31 cellular contexts compared by ENCODE assay signal in genomic region chr6:106857771-106858652, GRCh38.
DNase-seq lines count a peak whose midpoint lies in the region; ATAC-seq, FAIRE-seq and TF ChIP-seq lines count a peak whose summit lies in the region.
"Had no signal": no experiment of that assay in that cellular context is flagged by ENCODE, and none has a peak within 500 bp of the region (broad histone marks: within the 10 kb centered on the region; RNA-seq: fewer than 3 reads in every experiment).

No MANE protein-coding gene starts in this region.

- dilution Hi-C loops in keratinocyte (cut with MboI; ENCODE audit: extremely low pct_ligation_motif_present, low sequenced_read_pairs): no loop called here

- H3K4me3 ChIP-seq in astrocyte (ENCODE audit: insufficient read depth, low read depth, low read length): no peak overlapping the region
- H3K4me3 ChIP-seq in keratinocyte (ENCODE audit: control insufficient read depth in 2 of 3, extremely low read depth in 1 of 3, insufficient read depth in 2 of 3, low read depth in 1 of 3, low read length in 3 of 3): no peak overlapping the region
- H3K4me3 ChIP-seq in smooth muscle cell: no peak overlapping the region
- H3K4me3 ChIP-seq in tibial artery: no peak overlapping the region
- H3K4me3 ChIP-seq: ascending aorta, gastrocnemius medialis had no signal

- intact Hi-C loops in tibial artery (cut with DNase I; ENCODE audit: low total_unique reads): no loop called here

- H3K4me2 ChIP-seq in astrocyte (ENCODE audit: low read length): no peak overlapping the region
- peak overlapping the region; percentile 28 for H3K4me2 ChIP-seq in keratinocyte (ENCODE audit: control insufficient read depth, extremely low read depth, insufficient read depth, low read depth, low read length)
- no peak overlapping the region for H3K4me2 ChIP-seq in smooth muscle cell

- WGBS in smooth muscle cell (ENCODE audit: low lambda C conversion rate): 68% methylated on average over 9 of the region's 9 CpGs

- H4K20me1 ChIP-seq in astrocyte (ENCODE audit: insufficient read depth, low read length): no peaks in the 10 kb centered on the region
- H4K20me1 ChIP-seq in keratinocyte (ENCODE audit: control insufficient read depth, extremely low read depth, insufficient read depth, low read length): no peaks in the 10 kb centered on the region
- H4K20me1 ChIP-seq in smooth muscle cell (ENCODE audit: low read depth): no peaks in the 10 kb centered on the region

- H3K27me3 Mint-ChIP-seq in astrocyte (ENCODE audit: low read depth, unreplicated experiment): peaks cover 4% of the 10 kb centered on the region
- H3K27me3 Mint-ChIP-seq: stimulated activated memory B cell treated with anti-CD40 and anti-IgM and Interleukin-4, amounts not matched to agents 10 μg/mL and 1 μg/mL and 100 μg/mL, for 72 hours had no signal

- H2AFZ ChIP-seq in astrocyte (ENCODE audit: low read depth, low read length) (no peak overlapping the region), keratinocyte (ENCODE audit: control insufficient read depth, low read length) (no peak overlapping the region), smooth muscle cell (ENCODE audit: low read depth) (no peak overlapping the region)

- TF ChIP-seq CTCF in astrocyte (IDR thresholded peaks at IDR 0.05; ENCODE audit: insufficient read depth, low read depth, low read length) (no peak), keratinocyte (optimal IDR thresholded peaks at IDR 0.05 in 1 of 3, IDR thresholded peaks at IDR 0.05 in 1 of 3, conservative IDR thresholded peaks at IDR 0.05 in 1 of 3; ENCODE audit: extremely low read depth in 1 of 3, insufficient read depth in 2 of 3, low read length in 3 of 3) (no peak), smooth muscle cell (IDR thresholded peaks at IDR 0.05; ENCODE audit: borderline replicate concordance, insufficient read depth, poor library complexity, severe bottlenecking) (no peak), tibial artery (IDR thresholded peaks at IDR 0.05) (no peak)

- peaks cover 7% of the 10 kb centered on the region for H3F3A ChIP-seq in smooth muscle cell (ENCODE audit: low read depth)

- DNase-seq in AG08396 (ENCODE audit: low spot score) (peak; percentile 1), astrocyte (ENCODE audit: low read depth) (no peak), keratinocyte (ENCODE audit: low read depth, low spot score) (no peak), smooth muscle cell (lab: John Stamatoyannopoulos, UW; ENCODE audit: unreplicated experiment) (no peak), tibial artery (no peak), foreskin melanocyte (no peak)
- DNase-seq in activated CD4-positive, alpha-beta T cell treated with anti-CD3 and anti-CD28 coated beads for 4 hours: no peak
- DNase-seq: activated CD4-positive, alpha-beta T cell treated with anti-CD3 and anti-CD28 coated beads, Interleukin-2, amount 50 U/mL, for 1 hour; activated CD8-positive, alpha-beta memory T cell treated with anti-CD3 and anti-CD28 coated beads, Interleukin-2, amount 10 ng/mL, durations not matched to agents 7 days and 5 days; activated T-cell treated with anti-CD3 and anti-CD28 coated beads, Interleukin-2, amount 50 U/mL, for 48 hours; CD8-positive, alpha-beta memory T cell; cortex of kidney; effector memory CD4-positive, alpha-beta T cell; gastrocnemius medialis; H9; KG1; left cardiac atrium; mesendoderm; naive B cell; NCI-H1092 treated with DMSO at 0.1 percent for 48 hours; NCI-H1694 treated with DMSO at 0.1 percent for 48 hours; NCI-H2171; nucleus accumbens; RPMI8226; substantia nigra; T-cell; WERI-Rb-1 had no signal

- H3K27ac ChIP-seq in astrocyte (ENCODE audit: low read depth, low read length) (no peak overlapping the region), keratinocyte (ENCODE audit: control insufficient read depth, insufficient read depth, low read length) (peak overlapping the region; percentile 10), smooth muscle cell (ENCODE audit: low read depth) (peak overlapping the region; percentile 86), tibial artery (no peak overlapping the region)
- H3K27ac ChIP-seq: ascending aorta, gastrocnemius medialis, WERI-Rb-1 had no signal

- H3K4me3 Mint-ChIP-seq in astrocyte (ENCODE audit: unreplicated experiment): no peak overlapping the region
- H3K4me3 Mint-ChIP-seq: activated CD8-positive, alpha-beta memory T cell treated with anti-CD3 and anti-CD28 coated beads, Interleukin-2, amount 10 ng/mL, durations not matched to agents 7 days and 5 days; CD8-positive, alpha-beta memory T cell; H9; naive B cell; stimulated activated memory B cell treated with anti-CD40 and anti-IgM and Interleukin-4, amounts not matched to agents 10 μg/mL and 1 μg/mL and 100 μg/mL, for 72 hours; T-cell had no signal

- H3K9me3 Mint-ChIP-seq in astrocyte (ENCODE audit: unreplicated experiment): peaks cover 19% of the 10 kb centered on the region

- H3K79me2 ChIP-seq in astrocyte (ENCODE audit: insufficient read depth, low read length) (no peaks in the 10 kb centered on the region), keratinocyte (ENCODE audit: control insufficient read depth, insufficient read depth, low read length) (no peaks in the 10 kb centered on the region), smooth muscle cell (ENCODE audit: low read depth) (no peaks in the 10 kb centered on the region)

- H3K36me3 ChIP-seq in astrocyte (ENCODE audit: insufficient read depth, low read length): no peaks in the 10 kb centered on the region
- H3K36me3 ChIP-seq in keratinocyte (ENCODE audit: control insufficient read depth in 2 of 2, extremely low read depth in 1 of 2, insufficient read depth in 2 of 2, low read length in 2 of 2): peaks cover 0 to 7% of the 10 kb centered on the region in 2 experiments
- no peaks in the 10 kb centered on the region for H3K36me3 ChIP-seq in smooth muscle cell (ENCODE audit: low read depth)
- H3K36me3 ChIP-seq in tibial artery: no peaks in the 10 kb centered on the region
- H3K36me3 ChIP-seq: ascending aorta, gastrocnemius medialis, WERI-Rb-1 had no signal

- no peaks in the 10 kb centered on the region for H3K9me1 ChIP-seq in keratinocyte (ENCODE audit: control insufficient read depth, extremely low read depth, insufficient read depth, low read length)

- peaks cover 8% of the 10 kb centered on the region for H3K4me1 ChIP-seq in astrocyte (ENCODE audit: insufficient read depth, low read length)
- peaks cover 15% of the 10 kb centered on the region for H3K4me1 ChIP-seq in keratinocyte (ENCODE audit: control insufficient read depth, extremely low read depth, insufficient read depth, low read length)
- no peaks in the 10 kb centered on the region for H3K4me1 ChIP-seq in smooth muscle cell (ENCODE audit: low read depth)
- no peaks in the 10 kb centered on the region for H3K4me1 ChIP-seq in tibial artery
- H3K4me1 ChIP-seq: ascending aorta, gastrocnemius medialis had no signal

- no peak for ATAC-seq in GM21447 (IDR thresholded peaks at IDR 0.05; ENCODE audit: unreplicated experiment)
- ATAC-seq: activated CD8-positive, alpha-beta memory T cell treated with anti-CD3 and anti-CD28 coated beads, Interleukin-2, amount 10 ng/mL, durations not matched to agents 7 days and 5 days; gastrocnemius medialis; stimulated activated memory B cell treated with anti-CD40 and anti-IgM and Interleukin-4, amounts not matched to agents 10 μg/mL and 1 μg/mL and 100 μg/mL, for 72 hours; T-cell had no signal

- FAIRE-seq in astrocyte (lab: Jason Lieb, UNC) (peak; percentile 29), keratinocyte (lab: Jason Lieb, UNC) (no peak)
- FAIRE-seq: GM19239 had no signal

- H3K9ac ChIP-seq in astrocyte (ENCODE audit: low read length): no peak overlapping the region
- H3K9ac ChIP-seq in keratinocyte (ENCODE audit: control insufficient read depth, extremely low read depth, insufficient read depth, low read length): no peak overlapping the region
- H3K9ac ChIP-seq in smooth muscle cell (ENCODE audit: low read depth): peak overlapping the region; percentile 65

- H3K27me3 ChIP-seq in astrocyte (ENCODE audit: insufficient read depth, low read length): no peaks in the 10 kb centered on the region
- no peaks in the 10 kb centered on the region for H3K27me3 ChIP-seq in keratinocyte (ENCODE audit: control insufficient read depth, extremely low read depth, insufficient read depth, low read length)
- no peaks in the 10 kb centered on the region for H3K27me3 ChIP-seq in smooth muscle cell (ENCODE audit: low read depth)
- no peaks in the 10 kb centered on the region for H3K27me3 ChIP-seq in tibial artery
- H3K27me3 ChIP-seq: ascending aorta, gastrocnemius medialis had no signal

- no peaks in the 10 kb centered on the region for H3K4me1 Mint-ChIP-seq in astrocyte (ENCODE audit: low read depth, unreplicated experiment)
- H3K4me1 Mint-ChIP-seq: activated CD8-positive, alpha-beta memory T cell treated with anti-CD3 and anti-CD28 coated beads, Interleukin-2, amount 10 ng/mL, durations not matched to agents 7 days and 5 days; CD8-positive, alpha-beta memory T cell; stimulated activated memory B cell treated with anti-CD40 and anti-IgM and Interleukin-4, amounts not matched to agents 10 μg/mL and 1 μg/mL and 100 μg/mL, for 72 hours; T-cell had no signal

- peaks cover 4% of the 10 kb centered on the region for H3K36me3 Mint-ChIP-seq in astrocyte (ENCODE audit: low read depth, unreplicated experiment)
- H3K36me3 Mint-ChIP-seq: activated CD8-positive, alpha-beta memory T cell treated with anti-CD3 and anti-CD28 coated beads, Interleukin-2, amount 10 ng/mL, durations not matched to agents 7 days and 5 days; T-cell had no signal

- no peak overlapping the region for H3K27ac Mint-ChIP-seq in astrocyte (ENCODE audit: unreplicated experiment)
- H3K27ac Mint-ChIP-seq: activated CD8-positive, alpha-beta memory T cell treated with anti-CD3 and anti-CD28 coated beads, Interleukin-2, amount 10 ng/mL, durations not matched to agents 7 days and 5 days; stimulated activated memory B cell treated with anti-CD40 and anti-IgM and Interleukin-4, amounts not matched to agents 10 μg/mL and 1 μg/mL and 100 μg/mL, for 72 hours; T-cell had no signal

- H3K9me3 ChIP-seq in astrocyte (ENCODE audit: insufficient read depth, low read depth, low read length) (peaks cover 5% of the 10 kb centered on the region), keratinocyte (ENCODE audit: control insufficient read depth, low read depth, low read length) (peaks cover 2% of the 10 kb centered on the region), smooth muscle cell (replicated peaks; ENCODE audit: low read depth) (no peaks in the 10 kb centered on the region), tibial artery (no peaks in the 10 kb centered on the region)
- H3K9me3 ChIP-seq: ascending aorta, gastrocnemius medialis had no signal

Comparison
In these comparisons a context has a peak if more than half of its experiments do, and no peak if none do; other contexts are left out.
1. H3K27ac ChIP-seq: peak in keratinocyte (single experiment) and smooth muscle cell (single experiment); none in astrocyte (single experiment) and tibial artery (0 of 2).